Comparison of ENCODE assay signal across 17 cellular contexts in the genomic region with DNA sequence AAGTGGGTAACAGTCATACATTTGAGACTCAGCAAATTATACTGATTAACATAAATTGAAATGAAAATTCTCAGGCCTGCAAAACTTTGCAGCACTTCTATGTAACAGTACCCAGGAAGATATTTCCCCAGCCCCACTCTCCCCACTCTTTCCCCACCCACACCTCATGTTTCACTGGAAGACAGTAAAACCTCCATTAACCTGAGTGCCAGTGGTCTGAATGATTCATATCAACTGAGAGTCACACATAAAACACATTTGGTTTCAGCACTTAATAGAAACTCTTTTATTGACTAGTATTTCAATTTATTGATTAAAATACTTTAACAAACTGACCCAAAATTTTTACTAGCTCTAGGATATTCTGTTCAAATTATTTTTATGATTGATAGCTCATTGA. TPM values are rescaled to one million over a fixed set of nuclear protein-coding genes. Genes with fewer than 3 reads are reported as not detected.
"Had no signal": no experiment of that assay in that cellular context is flagged by ENCODE, and none has a peak within 500 bp of the region (broad histone marks: within the 10 kb centered on the region; RNA-seq: fewer than 3 reads in every experiment).

No MANE protein-coding gene starts in this region.

- H3K4me3 Mint-ChIP-seq: activated naive CD4-positive, alpha-beta T cell treated with anti-CD3 and anti-CD28 coated beads, Interleukin-2, amount 50 U/mL, for 24 hours; brain; neural crest cell; T-helper 1 cell treated with Interleukin-12 subunit alpha and Interleukin-12 subunit beta and Interleukin-4 antibody, amounts not matched to agents 30 μg/mL and 1 μg/mL, for 36 hours had no signal

- DNase-seq: activated CD4-positive, CD25-positive, alpha-beta regulatory T cell; amniotic stem cell; dorsolateral prefrontal cortex; heart left ventricle; kidney; left ventricle myocardium superior; thyroid gland had no signal

- H3K36me3 Mint-ChIP-seq: activated naive CD4-positive, alpha-beta T cell treated with anti-CD3 and anti-CD28 coated beads, Interleukin-2, amount 50 U/mL, for 24 hours; brain had no signal

- H3K4me1 Mint-ChIP-seq: activated naive CD4-positive, alpha-beta T cell treated with anti-CD3 and anti-CD28 coated beads, Interleukin-2, amount 50 U/mL, for 24 hours; brain; neural crest cell had no signal

- H3K27ac Mint-ChIP-seq: activated naive CD4-positive, alpha-beta T cell treated with anti-CD3 and anti-CD28 coated beads, Interleukin-2, amount 50 U/mL, for 24 hours; activated T-helper 2 cell treated with anti-CD3 and anti-CD28 coated beads, Interferon-gamma antibody, Interleukin-2, Interleukin-4, amounts not matched to agents 10 μg/mL and 5 μg/mL and 100 μg/mL, durations not matched to agents 14 hours and 24 hours and 36 hours; brain; T-helper 1 cell treated with Interleukin-12 subunit alpha and Interleukin-12 subunit beta and Interleukin-4 antibody, amounts not matched to agents 30 μg/mL and 1 μg/mL, for 36 hours had no signal

- H3K9me3 Mint-ChIP-seq: activated naive CD4-positive, alpha-beta T cell treated with anti-CD3 and anti-CD28 coated beads, Interleukin-2, amount 50 U/mL, for 24 hours; activated T-helper 2 cell treated with anti-CD3 and anti-CD28 coated beads, Interferon-gamma antibody, Interleukin-2, Interleukin-4, amounts not matched to agents 10 μg/mL and 5 μg/mL and 100 μg/mL, durations not matched to agents 14 hours and 24 hours and 36 hours; brain; neural crest cell; T-helper 1 cell treated with Interleukin-12 subunit alpha and Interleukin-12 subunit beta and Interleukin-4 antibody, amounts not matched to agents 30 μg/mL and 1 μg/mL, for 36 hours had no signal

RNA-seq across cellular contexts. Expression of a gene that starts 6.9 kb away (rescaled TPM):
- total RNA-seq: activated T-helper 2 cell treated with anti-CD3 and anti-CD28 coated beads, Interferon-gamma antibody, Interleukin-2, Interleukin-4, amounts not matched to agents 10 μg/mL and 5 μg/mL and 100 μg/mL, durations not matched to agents 14 hours and 24 hours and 36 hours; chondrocyte; neural crest cell; thyroid gland had no signal

RNA-seq across cellular contexts. Expression of a gene that starts 9.7 kb away (rescaled TPM):
- total RNA-seq: activated T-helper 2 cell treated with anti-CD3 and anti-CD28 coated beads, Interferon-gamma antibody, Interleukin-2, Interleukin-4, amounts not matched to agents 10 μg/mL and 5 μg/mL and 100 μg/mL, durations not matched to agents 14 hours and 24 hours and 36 hours; chondrocyte; dorsolateral prefrontal cortex; esophagus muscularis mucosa; left ventricle myocardium superior; mesenteric fat pad; neural crest cell; smooth muscle cell; thyroid gland; vagina had no signal
- polyA plus RNA-seq: heart left ventricle had no signal

RNA-seq across cellular contexts. Expression of a gene that starts 25.8 kb away (rescaled TPM):
- total RNA-seq: activated T-helper 2 cell treated with anti-CD3 and anti-CD28 coated beads, Interferon-gamma antibody, Interleukin-2, Interleukin-4, amounts not matched to agents 10 μg/mL and 5 μg/mL and 100 μg/mL, durations not matched to agents 14 hours and 24 hours and 36 hours; neural crest cell had no signal
